In the genomic region with DNA sequence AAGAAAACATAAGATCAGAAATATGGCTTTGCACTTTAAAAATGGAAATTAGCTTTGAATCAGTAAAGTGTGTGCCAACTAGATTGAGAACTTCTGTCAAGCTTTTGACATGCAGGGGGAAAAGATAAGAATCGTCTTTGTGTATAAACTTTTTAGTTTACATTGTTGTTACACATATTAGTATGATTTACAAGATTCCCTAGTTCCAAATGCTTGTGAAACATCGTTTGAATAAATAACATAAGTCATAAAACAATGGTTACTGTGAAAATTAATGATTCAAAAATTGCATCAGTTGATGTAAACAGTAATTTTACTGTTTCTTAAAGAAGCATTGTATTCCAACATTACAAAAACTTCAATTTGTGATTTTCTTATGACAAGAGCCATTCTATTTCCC, we compare ENCODE assay signal across 20 cellular contexts.
A peak's percentile ranks its signal among the peaks of the same experiment; 100 is the strongest.
DNase-seq lines count a peak whose midpoint lies in the region; ATAC-seq, FAIRE-seq and TF ChIP-seq lines count a peak whose summit lies in the region.
"Had no signal": no experiment of that assay in that cellular context is flagged by ENCODE, and none has a peak within 500 bp of the region (broad histone marks: within the 10 kb centered on the region; RNA-seq: fewer than 3 reads in every experiment).

No MANE protein-coding gene starts in this region.

- TF ChIP-seq POLR2A in GM18505 (IDR thresholded peaks at IDR 0.05; ENCODE audit: borderline replicate concordance, extremely low read depth, insufficient read depth, insufficient read length) (no peak), esophagus muscularis mucosa (IDR thresholded peaks at IDR 0.05; ENCODE audit: low read depth) (no peak)

- DNase-seq in SK-MEL-5 (ENCODE audit: low read depth, low spot score) (peak; percentile 8), foreskin melanocyte (peak; percentile 55), esophagus muscularis mucosa (ENCODE audit: extremely low spot score) (no peak)
- no peak for DNase-seq in NK-92 treated with Interleukin-12 subunit alpha and Interleukin-12 subunit beta, amount 100 ng/mL, for 24 hours (lab: John Stamatoyannopoulos, UW)
- DNase-seq: 8988T; AML-193; CD4-positive, alpha-beta T cell; CD8-positive, alpha-beta memory T cell; DMS 273 treated with DMSO at 0.1 percent for 48 hours; DMS79; GF-D8 had no signal

- no peak for TF ChIP-seq EP300 in esophagus muscularis mucosa (IDR thresholded peaks at IDR 0.05)

- no peaks in the 10 kb centered on the region for H3K4me1 ChIP-seq in esophagus muscularis mucosa
- H3K4me1 ChIP-seq: A549 had no signal

- no peak for TF ChIP-seq CTCF in esophagus muscularis mucosa (IDR thresholded peaks at IDR 0.05)

- no peak overlapping the region for H3K4me3 ChIP-seq in esophagus muscularis mucosa
- H3K4me3 ChIP-seq: A549; BLaER1 treated with 17β-estradiol and CSF1 and Interleukin-3, amounts not matched to agents 10 nM and 100 nM; GM23248 had no signal

- in situ Hi-C loops in SK-MEL-5 (cut with HindIII; ENCODE audit: low pct_unique_long_range_greater_than_20kb, low sequenced_read_pairs), result no loop called here

- H3K9me3 ChIP-seq in esophagus muscularis mucosa, result no peaks in the 10 kb centered on the region
- H3K9me3 ChIP-seq: A549, BE2C had no signal

- no peak for ATAC-seq in GM18505 (IDR thresholded peaks at IDR 0.05; ENCODE audit: unreplicated experiment)
- ATAC-seq: A549, HCT116 had no signal

- intact Hi-C loops in esophagus muscularis mucosa (cut with DNase I), result no loop called here

- peak; percentile 17 for FAIRE-seq in G401.6 (lab: Jason Lieb, UNC)
- FAIRE-seq: A549, D721Med, GM12891 had no signal

- H3K36me3 ChIP-seq in esophagus muscularis mucosa, result no peaks in the 10 kb centered on the region
- H3K36me3 ChIP-seq: BE2C; BLaER1 treated with 17β-estradiol and CSF1 and Interleukin-3, amounts not matched to agents 10 nM and 100 nM had no signal

- no peaks in the 10 kb centered on the region for H3K27me3 ChIP-seq in esophagus muscularis mucosa
- H3K27me3 ChIP-seq: BE2C had no signal

- 41% methylated on average over 2 of the region's 2 CpGs for WGBS in esophagus muscularis mucosa

- H3K27ac ChIP-seq in esophagus muscularis mucosa (replicated peaks in 1 of 4), result no peak overlapping the region
- H3K27ac ChIP-seq: A549; BLaER1 treated with 17β-estradiol and CSF1 and Interleukin-3, amounts not matched to agents 10 nM and 100 nM; GM23248 had no signal

Comparison
In these comparisons a context has a peak if more than half of its experiments do, and no peak if none do; other contexts are left out.
1. DNase-seq: peak in SK-MEL-5 (single experiment) and foreskin melanocyte (single experiment); none in NK-92 treated with Interleukin-12 subunit alpha and Interleukin-12 subunit beta, amount 100 ng/mL, for 24 hours (single experiment) and esophagus muscularis mucosa (single experiment).